In genomic region chr6:127447780-127448179, GRCh38 we compare ENCODE assay signal across 21 cellular contexts. TPM values are rescaled to one million over a fixed set of nuclear protein-coding genes. Genes with fewer than 3 reads are reported as not detected.
DNase-seq lines count a peak whose midpoint lies in the region; ATAC-seq lines count a peak whose summit lies in the region.
"Had no signal": no experiment of that assay in that cellular context is flagged by ENCODE, and none has a peak within 500 bp of the region (broad histone marks: within the 10 kb centered on the region; RNA-seq: fewer than 3 reads in every experiment).

No MANE protein-coding gene starts in this region.

- peak; percentile 46 to 67 for ATAC-seq in activated T-cell treated with anti-CD3 and anti-CD28 coated beads, Interleukin-2, amount 50 U/mL, for 72 hours (replicated peaks in 1 of 2)
- peak; percentile 35 for ATAC-seq in activated T-helper 17 cell treated with anti-CD3 and anti-CD28 coated beads, Interleukin-2, amount 50 U/mL, for 72 hours (replicated peaks)
- peak; percentile 36 for ATAC-seq in stimulated activated effector memory CD8-positive, alpha-beta T cell treated with anti-CD3 and anti-CD28 coated beads, Interleukin-12 subunit alpha, Interleukin-12 subunit beta, amount 100 ng/mL, for 72 hours
- no peak for ATAC-seq in effector memory CD8-positive, alpha-beta T cell (replicated peaks)
- ATAC-seq: A549, GM23338, HCT116 had no signal

- H3K4me1 Mint-ChIP-seq in activated T-cell treated with anti-CD3 and anti-CD28 coated beads, Interleukin-2, amount 50 U/mL, for 72 hours (ENCODE audit: low read depth): no peaks in the 10 kb centered on the region
- no peaks in the 10 kb centered on the region for H3K4me1 Mint-ChIP-seq in activated T-helper 17 cell treated with anti-CD3 and anti-CD28 coated beads, Interleukin-2, amount 50 U/mL, for 72 hours
- no peaks in the 10 kb centered on the region for H3K4me1 Mint-ChIP-seq in stimulated activated effector memory CD8-positive, alpha-beta T cell treated with anti-CD3 and anti-CD28 coated beads, Interleukin-12 subunit alpha, Interleukin-12 subunit beta, amount 100 ng/mL, for 72 hours
- peaks cover 0 to 3% of the 10 kb centered on the region in 2 donors for H3K4me1 Mint-ChIP-seq in effector memory CD8-positive, alpha-beta T cell (ENCODE audit: low read depth in 2 of 2)

- H3K27ac Mint-ChIP-seq in activated T-cell treated with anti-CD3 and anti-CD28 coated beads, Interleukin-2, amount 50 U/mL, for 72 hours: peak overlapping the region; percentile 84
- H3K27ac Mint-ChIP-seq in activated T-helper 17 cell treated with anti-CD3 and anti-CD28 coated beads, Interleukin-2, amount 50 U/mL, for 72 hours: no peak overlapping the region
- H3K27ac Mint-ChIP-seq in stimulated activated effector memory CD8-positive, alpha-beta T cell treated with anti-CD3 and anti-CD28 coated beads, Interleukin-12 subunit alpha, Interleukin-12 subunit beta, amount 100 ng/mL, for 72 hours: no peak overlapping the region
- H3K27ac Mint-ChIP-seq in effector memory CD8-positive, alpha-beta T cell: no peak overlapping the region
- H3K27ac Mint-ChIP-seq: CD14-positive monocyte; CD4-positive, alpha-beta T cell; CD8-positive, alpha-beta memory T cell; GM23338 had no signal

- no peaks in the 10 kb centered on the region for H3K36me3 Mint-ChIP-seq in activated T-cell treated with anti-CD3 and anti-CD28 coated beads, Interleukin-2, amount 50 U/mL, for 72 hours (ENCODE audit: insufficient read depth in 2 of 2)
- peaks cover 67% of the 10 kb centered on the region for H3K36me3 Mint-ChIP-seq in activated T-helper 17 cell treated with anti-CD3 and anti-CD28 coated beads, Interleukin-2, amount 50 U/mL, for 72 hours (ENCODE audit: low read depth)
- peaks cover 32% of the 10 kb centered on the region for H3K36me3 Mint-ChIP-seq in stimulated activated effector memory CD8-positive, alpha-beta T cell treated with anti-CD3 and anti-CD28 coated beads, Interleukin-12 subunit alpha, Interleukin-12 subunit beta, amount 100 ng/mL, for 72 hours
- H3K36me3 Mint-ChIP-seq in effector memory CD8-positive, alpha-beta T cell (ENCODE audit: insufficient read depth): peaks cover 4% of the 10 kb centered on the region
- H3K36me3 Mint-ChIP-seq: CD14-positive monocyte had no signal

- no peak for DNase-seq in activated T-cell treated with anti-CD3 and anti-CD28 coated beads, Interleukin-2, amount 50 U/mL, for 72 hours
- DNase-seq in activated T-cell treated with anti-CD3 and anti-CD28 coated beads, Interleukin-2, amount 50 U/mL, for 1 hour: no peak
- no peak for DNase-seq in stimulated activated effector memory CD8-positive, alpha-beta T cell treated with anti-CD3 and anti-CD28 coated beads, Interleukin-12 subunit alpha, Interleukin-12 subunit beta, amount 100 ng/mL, for 72 hours (ENCODE audit: low spot score in 2 of 2)
- DNase-seq in effector memory CD8-positive, alpha-beta T cell: no peak
- DNase-seq in T1000 (lab: John Stamatoyannopoulos, UW): no peak
- DNase-seq: 8988T; ACHN; AML-193; BE2C; CD4-positive, alpha-beta T cell; CD8-positive, alpha-beta memory T cell; DMS53; DMS79 treated with DMSO at 0.1 percent for 48 hours; GF-D8; H9 had no signal

- H3K27me3 Mint-ChIP-seq in activated T-cell treated with anti-CD3 and anti-CD28 coated beads, Interleukin-2, amount 50 U/mL, for 72 hours (ENCODE audit: low read depth): no peaks in the 10 kb centered on the region
- H3K27me3 Mint-ChIP-seq in activated T-helper 17 cell treated with anti-CD3 and anti-CD28 coated beads, Interleukin-2, amount 50 U/mL, for 72 hours: no peaks in the 10 kb centered on the region
- H3K27me3 Mint-ChIP-seq in effector memory CD8-positive, alpha-beta T cell: peaks cover 0 to 6% of the 10 kb centered on the region in 2 donors
- H3K27me3 Mint-ChIP-seq: CD4-positive, alpha-beta T cell; CD8-positive, alpha-beta memory T cell had no signal

- H3K4me3 Mint-ChIP-seq in activated T-cell treated with anti-CD3 and anti-CD28 coated beads, Interleukin-2, amount 50 U/mL, for 72 hours: no peak overlapping the region
- H3K4me3 Mint-ChIP-seq in activated T-helper 17 cell treated with anti-CD3 and anti-CD28 coated beads, Interleukin-2, amount 50 U/mL, for 72 hours: no peak overlapping the region
- H3K4me3 Mint-ChIP-seq in stimulated activated effector memory CD8-positive, alpha-beta T cell treated with anti-CD3 and anti-CD28 coated beads, Interleukin-12 subunit alpha, Interleukin-12 subunit beta, amount 100 ng/mL, for 72 hours: no peak overlapping the region
- no peak overlapping the region for H3K4me3 Mint-ChIP-seq in effector memory CD8-positive, alpha-beta T cell
- H3K4me3 Mint-ChIP-seq: CD4-positive, alpha-beta T cell; CD8-positive, alpha-beta memory T cell; GM23338; H9 had no signal

- no peaks in the 10 kb centered on the region for H3K9me3 Mint-ChIP-seq in activated T-cell treated with anti-CD3 and anti-CD28 coated beads, Interleukin-2, amount 50 U/mL, for 72 hours
- H3K9me3 Mint-ChIP-seq in activated T-helper 17 cell treated with anti-CD3 and anti-CD28 coated beads, Interleukin-2, amount 50 U/mL, for 72 hours: no peaks in the 10 kb centered on the region
- no peaks in the 10 kb centered on the region for H3K9me3 Mint-ChIP-seq in stimulated activated effector memory CD8-positive, alpha-beta T cell treated with anti-CD3 and anti-CD28 coated beads, Interleukin-12 subunit alpha, Interleukin-12 subunit beta, amount 100 ng/mL, for 72 hours
- H3K9me3 Mint-ChIP-seq in effector memory CD8-positive, alpha-beta T cell: no peaks in the 10 kb centered on the region
- H3K9me3 Mint-ChIP-seq: CD14-positive monocyte; CD4-positive, alpha-beta T cell; CD8-positive, alpha-beta memory T cell; GM23338; H9 had no signal

RNA-seq across cellular contexts. Expression of gene KIAA0408, which starts 11.4 kb away (rescaled TPM):
- total RNA-seq in activated T-cell treated with anti-CD3 and anti-CD28 coated beads, Interleukin-2, amount 50 U/mL, for 72 hours: 1 to 10 TPM; 6.6 TPM
- 10 to 100 TPM; 10.8 to 13.8 TPM for total RNA-seq in activated T-helper 17 cell treated with anti-CD3 and anti-CD28 coated beads, Interleukin-2, amount 50 U/mL, for 72 hours
- total RNA-seq: G401 had no signal
